In the genomic region with DNA sequence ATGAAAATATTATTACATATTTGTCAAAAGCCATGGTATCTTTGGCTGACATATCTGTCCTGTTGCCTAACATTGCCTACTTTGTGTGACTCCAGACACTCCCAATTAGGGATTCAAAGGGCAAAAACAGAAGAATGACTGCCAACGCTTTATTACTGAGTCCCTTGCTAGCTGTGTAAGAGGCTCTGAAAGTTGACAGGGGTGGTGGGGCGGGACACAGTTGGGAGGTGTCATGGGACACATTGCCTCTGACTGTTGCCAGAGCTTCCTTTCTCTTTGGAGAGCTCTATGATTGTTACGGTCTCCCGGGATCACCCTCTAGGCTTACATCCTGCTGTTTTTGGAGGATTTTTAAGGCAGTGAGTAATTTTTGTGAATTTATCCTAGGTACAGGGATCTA, we compare ENCODE assay signal across 19 cellular contexts.
"Had no signal": no experiment of that assay in that cellular context is flagged by ENCODE, and none has a peak within 500 bp of the region (broad histone marks: within the 10 kb centered on the region; RNA-seq: fewer than 3 reads in every experiment).

No MANE protein-coding gene starts in this region.

- ATAC-seq: activated naive CD4-positive, alpha-beta T cell treated with anti-CD3 and anti-CD28 coated beads, Interleukin-2, amount 50 U/mL, for 72 hours; activated T-cell treated with anti-CD3 and anti-CD28 coated beads, Interleukin-2, amount 50 U/mL, for 4 hours; naive thymus-derived CD8-positive, alpha-beta T cell; upper lobe of right lung had no signal

- H3K36me3 ChIP-seq: brain microvascular endothelial cell, neutrophil, sigmoid colon, suprapubic skin, upper lobe of right lung had no signal

- H3K4me1 ChIP-seq: foreskin keratinocyte, upper lobe of right lung had no signal

- DNase-seq: activated CD4-positive, alpha-beta T cell treated with anti-CD3 and anti-CD28 coated beads for 1 hour; activated CD4-positive, alpha-beta T cell treated with anti-CD3 and anti-CD28 coated beads, Interleukin-2, amount 50 U/mL, for 48 hours; activated effector memory CD4-positive, alpha-beta T cell treated with anti-CD3 and anti-CD28 coated beads, Interleukin-2, amount 50 U/mL, for 16 hours; activated T-cell treated with anti-CD3 and anti-CD28 coated beads, Interleukin-2, amount 50 U/mL, for 4 hours; amniotic stem cell; brain microvascular endothelial cell; foreskin keratinocyte; head of caudate nucleus; naive thymus-derived CD8-positive, alpha-beta T cell; sigmoid colon; stimulated activated CD4-positive, alpha-beta T cell treated with anti-CD3 and anti-CD28 coated beads, Interleukin-12 subunit alpha, Interleukin-12 subunit beta, amount 100 ng/mL, for 4 hours; stimulated activated naive CD4-positive, alpha-beta T cell; upper lobe of right lung had no signal

- H3K4me1 Mint-ChIP-seq: naive thymus-derived CD8-positive, alpha-beta T cell had no signal

- FAIRE-seq: keratinocyte had no signal

- H3K4me3 ChIP-seq: lung, sigmoid colon, suprapubic skin, upper lobe of right lung had no signal

- H3K9me3 ChIP-seq: neutrophil, sigmoid colon, suprapubic skin, upper lobe of right lung had no signal

- H3K4me3 Mint-ChIP-seq: activated T-cell treated with anti-CD3 and anti-CD28 coated beads, Interleukin-2, amount 50 U/mL, for 4 hours; naive thymus-derived CD8-positive, alpha-beta T cell had no signal

- H3K27ac Mint-ChIP-seq: activated naive CD4-positive, alpha-beta T cell treated with anti-CD3 and anti-CD28 coated beads, Interleukin-2, amount 50 U/mL, for 72 hours; naive thymus-derived CD8-positive, alpha-beta T cell; progenitor cell of endocrine pancreas had no signal

- H3K27me3 ChIP-seq: brain microvascular endothelial cell, foreskin keratinocyte, neutrophil, sigmoid colon, suprapubic skin, upper lobe of right lung had no signal

- H3K27ac ChIP-seq: brain microvascular endothelial cell, foreskin keratinocyte, neutrophil, suprapubic skin, upper lobe of right lung had no signal
